In genomic region chr22:43118953-43119458, GRCh38 we compare ENCODE assay signal across 9 cellular contexts. TPM values are rescaled to one million over a fixed set of nuclear protein-coding genes. Genes with fewer than 3 reads are reported as not detected.
A peak's percentile ranks its signal among the peaks of the same experiment; 100 is the strongest.
DNase-seq lines count a peak whose midpoint lies in the region; ATAC-seq and TF ChIP-seq lines count a peak whose summit lies in the region.
"Had no signal": no experiment of that assay in that cellular context is flagged by ENCODE, and none has a peak within 500 bp of the region (broad histone marks: within the 10 kb centered on the region; RNA-seq: fewer than 3 reads in every experiment).

No MANE protein-coding gene starts in this region.

- H3K4me3 ChIP-seq in GM12864 (ENCODE audit: low read depth, low read length): no peak overlapping the region
- no peak overlapping the region for H3K4me3 ChIP-seq in esophagus (ENCODE audit: low read depth in 1 of 2, low read length in 2 of 2)

- 51 to 53% methylated on average over 7 of the region's 7 CpGs for WGBS in esophagus, 2 donors

- no peak for TF ChIP-seq CTCF in GM12864 (IDR thresholded peaks at IDR 0.05; ENCODE audit: low read depth, low read length, missing control alignments)

- peaks cover 0 to 4% of the 10 kb centered on the region in 2 donors for H3K36me3 ChIP-seq in esophagus (ENCODE audit: control insufficient read depth in 2 of 2, insufficient read depth in 2 of 2, low read length in 1 of 2)

- ATAC-seq in GM19467 (IDR thresholded peaks at IDR 0.05; ENCODE audit: unreplicated experiment): peak; percentile 58
- peak; percentile 56 for ATAC-seq in HG03432 (IDR thresholded peaks at IDR 0.05; ENCODE audit: unreplicated experiment)
- ATAC-seq in HG03159 (IDR thresholded peaks at IDR 0.05; ENCODE audit: unreplicated experiment): no peak
- ATAC-seq: activated T-cell treated with anti-CD3 and anti-CD28 coated beads, Interleukin-2, amount 50 U/mL, for 72 hours had no signal

- DNase-seq in GM12864 (ENCODE audit: low read depth): peak; percentile 85
- no peak for DNase-seq in globus pallidus (ENCODE audit: low spot score)
- DNase-seq in activated gamma-delta T cell (lab: John Stamatoyannopoulos, UW): no peak
- DNase-seq in COLO829 (ENCODE audit: low spot score): no peak
- DNase-seq: activated T-cell treated with anti-CD3 and anti-CD28 coated beads, Interleukin-2, amount 50 U/mL, for 72 hours had no signal

- H3K27me3 ChIP-seq in esophagus (ENCODE audit: control insufficient read depth in 1 of 2, insufficient read depth in 2 of 2, low read length in 2 of 2): no peaks in the 10 kb centered on the region

- peaks cover 0 to 18% of the 10 kb centered on the region in 2 donors for H3K4me1 ChIP-seq in esophagus (ENCODE audit: control insufficient read depth in 2 of 2, insufficient read depth in 2 of 2, low read length in 1 of 2)

- H3K27ac ChIP-seq in esophagus (ENCODE audit: low read depth in 2 of 2, low read length in 1 of 2): peak overlapping the region; percentile 61 to 84

- no peaks in the 10 kb centered on the region for H3K9me3 ChIP-seq in esophagus (ENCODE audit: control insufficient read depth in 2 of 2, insufficient read depth in 1 of 2, low read depth in 1 of 2, low read length in 1 of 2)

RNA-seq across cellular contexts. Expression of gene BIK, which starts 8.5 kb away (rescaled TPM):
- 10 to 100 TPM; 11.4 to 18.5 TPM for polyA plus RNA-seq in esophagus

RNA-seq across cellular contexts. Expression of gene MCAT, which starts 24.2 kb away (rescaled TPM):
- 10 to 100 TPM; 10.2 to 16.6 TPM for polyA plus RNA-seq in esophagus

RNA-seq across cellular contexts. Expression of gene TTLL1, which starts 29.8 kb away (rescaled TPM):
- polyA plus RNA-seq in esophagus: 1 to 10 TPM; 2.2 to 2.4 TPM

RNA-seq across cellular contexts. Expression of gene TSPO, which starts 32.4 kb away (rescaled TPM):
- polyA plus RNA-seq in esophagus: 100 to 1,000 TPM; 660 to 791 TPM
